19 cellular contexts compared by ENCODE assay signal in genomic region chr13:46101002-46101401, GRCh38. TPM values are rescaled to one million over a fixed set of nuclear protein-coding genes. Genes with fewer than 3 reads are reported as not detected.
DNase-seq lines count a peak whose midpoint lies in the region; ATAC-seq, FAIRE-seq and TF ChIP-seq lines count a peak whose summit lies in the region.
"Had no signal": no experiment of that assay in that cellular context is flagged by ENCODE, and none has a peak within 500 bp of the region (broad histone marks: within the 10 kb centered on the region; RNA-seq: fewer than 3 reads in every experiment).

No MANE protein-coding gene starts in this region.

- H3K4me3 ChIP-seq in upper lobe of right lung = peak overlapping the region; percentile 6
- H3K4me3 ChIP-seq: A549, GM23248, PC-9, SJCRH30 had no signal

- TF ChIP-seq CTCF in upper lobe of right lung (IDR thresholded peaks at IDR 0.05) = no peak

- H3K27me3 ChIP-seq in layer of hippocampus (ENCODE audit: control insufficient read depth, insufficient read depth, low read length) = no peaks in the 10 kb centered on the region
- H3K27me3 ChIP-seq in upper lobe of right lung = no peaks in the 10 kb centered on the region
- H3K27me3 ChIP-seq: SJCRH30 had no signal

- peaks cover 16% of the 10 kb centered on the region for H3K4me1 ChIP-seq in upper lobe of right lung

- FAIRE-seq in GM19239 (lab: Jason Lieb, UNC) = peak; percentile 48
- FAIRE-seq: A549 had no signal

- H3K36me3 ChIP-seq in upper lobe of right lung = no peaks in the 10 kb centered on the region
- H3K36me3 ChIP-seq: SJCRH30 had no signal

- H3K9me3 ChIP-seq in upper lobe of right lung = no peaks in the 10 kb centered on the region
- H3K9me3 ChIP-seq: A549, SJCRH30 had no signal

- DNase-seq in GM19239 (ENCODE audit: insufficient read length, low spot score) (no peak), upper lobe of right lung (no peak), T-helper 1 cell (no peak), cerebellum (ENCODE audit: low spot score) (no peak), COLO668 (lab: John Stamatoyannopoulos, UW; ENCODE audit: unreplicated experiment) (no peak)
- DNase-seq: CD8-positive, alpha-beta memory T cell; DMS79; GM23248; NCI-H1105; NCI-H1694; NCI-H510A; NCI-H774; PC-9; SJCRH30 had no signal

- ATAC-seq in upper lobe of right lung = peak; percentile 59
- ATAC-seq: A549, HCT116 had no signal

- H3K27ac ChIP-seq in angular gyrus (ENCODE audit: low read depth, low read length) (peak overlapping the region; percentile 74), layer of hippocampus (ENCODE audit: low read depth, low read length) (peak overlapping the region; percentile 58), upper lobe of right lung (peak overlapping the region; percentile 2)
- H3K27ac ChIP-seq: A549, GM23248, PC-9, SJCRH30 had no signal

- intact Hi-C loops in upper lobe of right lung (cut with DNase I) = no loop called here

RNA-seq across cellular contexts. Expression of gene CPB2, which starts 3.8 kb away (rescaled TPM):
- total RNA-seq in upper lobe of right lung (74.4 TPM), cerebellum (not detected)
- total RNA-seq: CD8-positive, alpha-beta memory T cell; GM23248; LHCN-M2; PC-9; SJCRH30 had no signal

RNA-seq across cellular contexts. Expression of gene ZC3H13, which starts 48.5 kb away (rescaled TPM):
- total RNA-seq in upper lobe of right lung = 49.2 TPM
- total RNA-seq in cerebellum = 43.5 TPM

Comparison
In these comparisons a context has a peak if more than half of its experiments do, and no peak if none do; other contexts are left out.
1. H3K27ac ChIP-seq: peak in every context shown above with its lines; median percentile 74 in angular gyrus; 58 in layer of hippocampus; 2 in upper lobe of right lung.
2. RNA of gene CPB2, which starts 3.8 kb away (total RNA-seq): 74.4 TPM in upper lobe of right lung (single experiment); not detected in cerebellum (single experiment); every median in the first group is over 10 times any median in the second.